ENCODE assay signal across 15 cellular contexts in the genomic region with DNA sequence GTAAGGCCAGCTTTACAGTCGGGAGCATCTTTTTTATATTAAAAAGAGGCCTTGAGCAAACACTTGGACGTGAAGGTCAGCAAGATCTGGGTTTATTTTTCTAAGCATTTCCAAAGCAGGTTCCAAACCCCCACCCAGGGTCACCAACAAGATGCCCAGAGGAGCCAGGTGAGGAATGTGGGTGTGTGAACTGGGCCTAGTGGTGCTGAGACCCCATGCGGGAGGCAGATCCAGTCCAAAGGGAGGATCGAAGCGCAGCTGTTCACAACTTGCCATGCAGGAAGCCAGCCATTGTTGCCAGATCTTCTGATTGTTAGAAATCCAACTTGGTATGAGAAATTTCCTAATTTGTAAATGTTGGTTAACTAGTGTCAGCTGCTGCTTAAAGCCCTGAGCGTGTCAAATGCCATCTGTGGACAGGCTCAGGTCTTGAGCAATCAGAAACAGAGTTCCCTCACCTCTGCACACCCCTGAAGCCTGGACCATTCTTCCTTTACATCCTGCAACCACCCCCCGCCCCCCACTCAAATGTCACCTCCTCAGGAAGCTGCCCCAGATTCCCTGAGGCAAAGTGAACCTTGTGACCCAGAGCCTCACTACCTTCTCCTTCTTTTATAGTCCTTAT. TPM values are rescaled to one million over a fixed set of nuclear protein-coding genes. Genes with fewer than 3 reads are reported as not detected.
A peak's percentile ranks its signal among the peaks of the same experiment; 100 is the strongest.
DNase-seq lines count a peak whose midpoint lies in the region; ATAC-seq and TF ChIP-seq lines count a peak whose summit lies in the region.
"Had no signal": no experiment of that assay in that cellular context is flagged by ENCODE, and none has a peak within 500 bp of the region (broad histone marks: within the 10 kb centered on the region; RNA-seq: fewer than 3 reads in every experiment).

No MANE protein-coding gene starts in this region.

- H3K4me1 Mint-ChIP-seq in CD4-positive, CD25-positive, alpha-beta regulatory T cell = peaks cover 16 to 96% (median 71%) of the 10 kb centered on the region in 4 donors

- H2AFZ ChIP-seq in MM.1S (ENCODE audit: low read length) = no peak overlapping the region

- peak overlapping the region; percentile 52 to 85 (median 62) for H3K4me3 Mint-ChIP-seq in CD4-positive, CD25-positive, alpha-beta regulatory T cell

- no peak overlapping the region for H3K4me2 ChIP-seq in MM.1S (ENCODE audit: low read depth, low read length)

- H3K9me2 ChIP-seq in MM.1S (replicated peaks; ENCODE audit: insufficient read depth, low read length) = no peaks in the 10 kb centered on the region

- H3K27me3 ChIP-seq in CD4-positive, CD25-positive, alpha-beta regulatory T cell (ENCODE audit: control insufficient read depth, insufficient read depth, low read length) = no peaks in the 10 kb centered on the region
- H3K27me3 ChIP-seq in MM.1S (replicated peaks; ENCODE audit: insufficient read depth, low read length) = no peaks in the 10 kb centered on the region

- peaks cover 60% of the 10 kb centered on the region for H3K79me2 ChIP-seq in MM.1S (ENCODE audit: low read length)

- no peak overlapping the region for H3K4me3 ChIP-seq in CD4-positive, CD25-positive, alpha-beta regulatory T cell (ENCODE audit: low read depth, low read length)
- no peak overlapping the region for H3K4me3 ChIP-seq in MM.1S (ENCODE audit: low read length)
- H3K4me3 ChIP-seq: left lung, SJCRH30 had no signal

- peaks cover 85% of the 10 kb centered on the region for H3K4me1 ChIP-seq in CD4-positive, CD25-positive, alpha-beta regulatory T cell (ENCODE audit: control insufficient read depth, insufficient read depth, low read length, poor library complexity, severe bottlenecking)
- H3K4me1 ChIP-seq in MM.1S (ENCODE audit: low read length) = no peaks in the 10 kb centered on the region
- H3K4me1 ChIP-seq: SJCRH30 had no signal

- H3K36me3 Mint-ChIP-seq in CD4-positive, CD25-positive, alpha-beta regulatory T cell = peaks cover 15% of the 10 kb centered on the region

- H3K27me3 Mint-ChIP-seq in CD4-positive, CD25-positive, alpha-beta regulatory T cell = no peaks in the 10 kb centered on the region

- TF ChIP-seq CTCF in AG09319 (IDR thresholded peaks at IDR 0.05; ENCODE audit: low read depth, low read length) = no peak
- no peak for TF ChIP-seq CTCF in MM.1S (IDR thresholded peaks at IDR 0.05; ENCODE audit: low read length)

- peaks cover 2% of the 10 kb centered on the region for H3K36me3 ChIP-seq in CD4-positive, CD25-positive, alpha-beta regulatory T cell (ENCODE audit: control insufficient read depth, insufficient read depth, low read length)
- no peaks in the 10 kb centered on the region for H3K36me3 ChIP-seq in MM.1S (replicated peaks; ENCODE audit: insufficient read depth, low read length)
- H3K36me3 ChIP-seq: left lung, SJCRH30, WERI-Rb-1 had no signal

- H3K27ac ChIP-seq in CD4-positive, CD25-positive, alpha-beta regulatory T cell (ENCODE audit: insufficient read depth, low read length, poor library complexity, severe bottlenecking) = peak overlapping the region; percentile 75
- H3K27ac ChIP-seq in MM.1S (ENCODE audit: low read length) = no peak overlapping the region
- H3K27ac ChIP-seq: epithelial cell of prostate, left lung, SJCRH30, WERI-Rb-1 had no signal

- no peak for ATAC-seq in CD4-positive, CD25-positive, alpha-beta regulatory T cell (ENCODE audit: low read depth in 2 of 2)
- ATAC-seq in HG03097 (IDR thresholded peaks at IDR 0.05; ENCODE audit: low FRiP score, unreplicated experiment) (no peak), Right ventricle myocardium inferior (no peak)
- ATAC-seq: left lung had no signal

- H3K9ac ChIP-seq in MM.1S (ENCODE audit: low read length) = no peak overlapping the region

- DNase-seq in AG09319 (ENCODE audit: extremely low read depth, low read depth) = peak; percentile 40
- no peak for DNase-seq in CD4-positive, CD25-positive, alpha-beta regulatory T cell
- DNase-seq in UCSD-AML1 (lab: John Stamatoyannopoulos, UW; ENCODE audit: unreplicated experiment) = peak; percentile 22
- peak; percentile 9 for DNase-seq in fibroblast of the conjunctiva (ENCODE audit: low read depth)
- DNase-seq in MM.1S = no peak
- DNase-seq in dermis blood vessel endothelial cell = no peak
- no peak for DNase-seq in Right ventricle myocardium inferior (ENCODE audit: missing footprints)
- DNase-seq: left lung, NCI-H1417 treated with DMSO at 0.1 percent for 48 hours, NCI-H526 treated with DMSO at 0.1 percent for 48 hours, SJCRH30, WERI-Rb-1 had no signal

- intact Hi-C loops in Right ventricle myocardium inferior (cut with DNase I) = loop anchor here (10.0 kb wide), 1 partner anchor 81 kb away; no protein-coding TSS in a partner anchor

- no peaks in the 10 kb centered on the region for H3K9me3 Mint-ChIP-seq in CD4-positive, CD25-positive, alpha-beta regulatory T cell

- H3K9me3 ChIP-seq in CD4-positive, CD25-positive, alpha-beta regulatory T cell (ENCODE audit: control insufficient read depth in 2 of 2, low read length in 2 of 2) = no peaks in the 10 kb centered on the region
- no peaks in the 10 kb centered on the region for H3K9me3 ChIP-seq in MM.1S (replicated peaks; ENCODE audit: insufficient read depth, low read length)
- H3K9me3 ChIP-seq: Caco-2, left lung, SJCRH30 had no signal

- H3F3A ChIP-seq in MM.1S (ENCODE audit: insufficient read depth, low read length) = no peaks in the 10 kb centered on the region

- no peaks in the 10 kb centered on the region for H4K20me1 ChIP-seq in MM.1S (ENCODE audit: insufficient read depth, low read length)

- peak overlapping the region; percentile 94 to 99 (median 97) for H3K27ac Mint-ChIP-seq in CD4-positive, CD25-positive, alpha-beta regulatory T cell

RNA-seq across cellular contexts. Expression of gene NFATC2, which starts 46.5 kb away (rescaled TPM):
- 56.8 TPM for total RNA-seq in CD4-positive, CD25-positive, alpha-beta regulatory T cell
- 10 to 100 TPM; 11.0 to 17.6 (median 13.5) TPM for polyA plus RNA-seq in CD4-positive, CD25-positive, alpha-beta regulatory T cell
- 4.8 and 8.8 TPM in 2 replicates for total RNA-seq in dermis blood vessel endothelial cell
- total RNA-seq in Right ventricle myocardium inferior = 2.1 TPM
- total RNA-seq: SJCRH30 had no signal

Comparison
In these comparisons a context has a peak if more than half of its experiments do, and no peak if none do; other contexts are left out.
1. DNase-seq: peak in AG09319 (single experiment), UCSD-AML1 (single experiment) and fibroblast of the conjunctiva (single experiment); none in CD4-positive, CD25-positive, alpha-beta regulatory T cell (0 of 3), MM.1S (single experiment), dermis blood vessel endothelial cell (single experiment) and Right ventricle myocardium inferior (single experiment).